8 cellular contexts compared by ENCODE assay signal in genomic region chrX:118823263-118824172, GRCh38. TPM values are rescaled to one million over a fixed set of nuclear protein-coding genes. Genes with fewer than 3 reads are reported as not detected.
A peak's percentile ranks its signal among the peaks of the same experiment; 100 is the strongest.
DNase-seq lines count a peak whose midpoint lies in the region; ATAC-seq lines count a peak whose summit lies in the region.

TSS of gene ZCCHC12 (plus strand) at chrX:118823824. CDS start at chrX:118825245, 1,421 bp downstream.

- no peaks in the 10 kb centered on the region for H3K36me3 ChIP-seq in CD8-positive, alpha-beta memory T cell (ENCODE audit: insufficient read depth, low read length)

- H3K9me3 ChIP-seq in CD8-positive, alpha-beta memory T cell (ENCODE audit: low read length): no peaks in the 10 kb centered on the region

- ATAC-seq in HG02759 (IDR thresholded peaks at IDR 0.05; ENCODE audit: unreplicated experiment): peak; percentile 81
- ATAC-seq in HG03095 (IDR thresholded peaks at IDR 0.05; ENCODE audit: unreplicated experiment): no peak

- POLR2A ChIA-PET in CD8-positive, alpha-beta memory T cell (lab: Charles Lee): no interaction called here

- peak in 4 of 5 donors; percentile 7 to 62 (median 38) for DNase-seq in CD8-positive, alpha-beta memory T cell
- DNase-seq in OCI-M1 (lab: John Stamatoyannopoulos, UW) (peak; percentile 57), head of caudate nucleus (peak; percentile 12 to 88 (median 72)), pons (ENCODE audit: low spot score) (peak; percentile 37), NAMALWA (ENCODE audit: low spot score) (no peak)
- DNase-seq in activated naive CD4-positive, alpha-beta T cell (lab: John Stamatoyannopoulos, UW): peak in 3 of 4 experiments; percentile 6 to 40 (median 7)

- H3K4me3 Mint-ChIP-seq in CD8-positive, alpha-beta memory T cell: peak within 1 kb of the TSS; percentile 56 to 91 (median 74)

- H3K4me1 Mint-ChIP-seq in CD8-positive, alpha-beta memory T cell: peaks cover 13 to 26% (median 17%) of the 10 kb centered on the region in 3 donors

- CTCF ChIA-PET in CD8-positive, alpha-beta memory T cell (lab: Charles Lee): no interaction called here

- peaks cover 5% of the 10 kb centered on the region for H3K4me1 ChIP-seq in CD8-positive, alpha-beta memory T cell (ENCODE audit: insufficient read depth, low read length)

- H3K27me3 ChIP-seq in CD8-positive, alpha-beta memory T cell (ENCODE audit: insufficient read depth, low read length, poor library complexity, severe bottlenecking): peaks cover 6% of the 10 kb centered on the region

- peaks cover 45 to 56% of the 10 kb centered on the region in 2 donors for H3K27me3 Mint-ChIP-seq in CD8-positive, alpha-beta memory T cell

- intact Hi-C loops in head of caudate nucleus (cut with DNase I): no loop called here

- no peak within 1 kb of the TSS for H3K27ac ChIP-seq in CD8-positive, alpha-beta memory T cell (ENCODE audit: low read depth, low read length)

- H3K36me3 Mint-ChIP-seq in CD8-positive, alpha-beta memory T cell: peaks cover 0 to 2% (median 0%) of the 10 kb centered on the region in 3 donors

- peak within 1 kb of the TSS in 2 of 8 donors; percentile 18 to 70 for H3K27ac Mint-ChIP-seq in CD8-positive, alpha-beta memory T cell

- H3K9me3 Mint-ChIP-seq in CD8-positive, alpha-beta memory T cell: peaks cover 0 to 7% (median 0%) of the 10 kb centered on the region in 5 donors

- H3K4me3 ChIP-seq in CD8-positive, alpha-beta memory T cell (ENCODE audit: low read length): peak within 1 kb of the TSS; percentile 28

RNA-seq across cellular contexts. Expression of gene ZCCHC12, which starts in this region (rescaled TPM):
- total RNA-seq in CD8-positive, alpha-beta memory T cell: not detected
- 0.12 TPM for polyA plus RNA-seq in CD8-positive, alpha-beta memory T cell

Comparison
In these comparisons a context has a peak if more than half of its experiments do, and no peak if none do; other contexts are left out.
1. Peak in DNase-seq and H3K4me3 ChIP-seq in CD8-positive, alpha-beta memory T cell; RNA of the gene not detected or under 1 TPM.